1 cellular context compared by ENCODE assay signal in the genomic region with DNA sequence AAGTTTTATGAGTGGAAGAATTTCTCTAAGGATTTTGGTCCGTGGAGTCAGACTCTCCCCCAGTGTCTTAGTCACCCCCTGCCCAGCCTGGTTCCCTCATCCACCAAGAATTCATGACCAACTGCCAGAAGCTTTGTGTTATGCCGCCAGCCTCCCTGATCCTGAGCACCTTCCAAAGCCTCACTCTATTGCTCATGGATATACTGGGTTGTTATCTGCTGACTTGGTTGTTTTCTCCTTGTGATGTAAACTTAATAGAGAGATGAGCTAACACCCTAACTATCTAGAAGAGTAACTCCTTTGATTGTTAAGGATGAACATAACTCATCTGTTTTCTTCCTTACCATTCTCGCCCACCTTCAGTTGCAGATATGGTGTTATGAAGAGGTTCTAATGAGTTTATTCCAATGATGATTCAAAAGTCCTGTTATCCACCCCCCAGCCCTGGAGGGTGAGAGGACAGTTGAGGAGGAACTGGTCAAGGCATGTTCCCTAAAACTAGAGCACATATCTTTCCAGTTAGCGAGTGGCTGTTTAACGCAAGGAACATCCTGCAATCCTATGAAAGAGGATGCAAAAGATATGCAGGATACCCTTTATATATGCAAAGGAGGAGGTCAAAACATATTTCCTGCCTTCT.
TF ChIP-seq lines count a peak whose summit lies in the region.

No MANE protein-coding gene starts in this region.

TF ChIP-seq in neural cell, 6 proteins besides CTCF, POLR2A, EP300 and RAD21 (continued from another document):
- TF ChIP-seq, protein P1, sequence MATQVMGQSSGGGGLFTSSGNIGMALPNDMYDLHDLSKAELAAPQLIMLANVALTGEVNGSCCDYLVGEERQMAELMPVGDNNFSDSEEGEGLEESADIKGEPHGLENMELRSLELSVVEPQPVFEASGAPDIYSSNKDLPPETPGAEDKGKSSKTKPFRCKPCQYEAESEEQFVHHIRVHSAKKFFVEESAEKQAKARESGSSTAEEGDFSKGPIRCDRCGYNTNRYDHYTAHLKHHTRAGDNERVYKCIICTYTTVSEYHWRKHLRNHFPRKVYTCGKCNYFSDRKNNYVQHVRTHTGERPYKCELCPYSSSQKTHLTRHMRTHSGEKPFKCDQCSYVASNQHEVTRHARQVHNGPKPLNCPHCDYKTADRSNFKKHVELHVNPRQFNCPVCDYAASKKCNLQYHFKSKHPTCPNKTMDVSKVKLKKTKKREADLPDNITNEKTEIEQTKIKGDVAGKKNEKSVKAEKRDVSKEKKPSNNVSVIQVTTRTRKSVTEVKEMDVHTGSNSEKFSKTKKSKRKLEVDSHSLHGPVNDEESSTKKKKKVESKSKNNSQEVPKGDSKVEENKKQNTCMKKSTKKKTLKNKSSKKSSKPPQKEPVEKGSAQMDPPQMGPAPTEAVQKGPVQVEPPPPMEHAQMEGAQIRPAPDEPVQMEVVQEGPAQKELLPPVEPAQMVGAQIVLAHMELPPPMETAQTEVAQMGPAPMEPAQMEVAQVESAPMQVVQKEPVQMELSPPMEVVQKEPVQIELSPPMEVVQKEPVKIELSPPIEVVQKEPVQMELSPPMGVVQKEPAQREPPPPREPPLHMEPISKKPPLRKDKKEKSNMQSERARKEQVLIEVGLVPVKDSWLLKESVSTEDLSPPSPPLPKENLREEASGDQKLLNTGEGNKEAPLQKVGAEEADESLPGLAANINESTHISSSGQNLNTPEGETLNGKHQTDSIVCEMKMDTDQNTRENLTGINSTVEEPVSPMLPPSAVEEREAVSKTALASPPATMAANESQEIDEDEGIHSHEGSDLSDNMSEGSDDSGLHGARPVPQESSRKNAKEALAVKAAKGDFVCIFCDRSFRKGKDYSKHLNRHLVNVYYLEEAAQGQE (IDR thresholded peaks at IDR 0.05; ENCODE audit: borderline replicate concordance), result no peak
- TF ChIP-seq SMC3 (conservative IDR thresholded peaks at IDR 0.05; ENCODE audit: poor library complexity) (no peak), MXI1 (conservative IDR thresholded peaks at IDR 0.05; ENCODE audit: poor library complexity, severe bottlenecking) (no peak), TAF1 (IDR thresholded peaks at IDR 0.05; ENCODE audit: low read depth) (no peak), EZH2 (IDR thresholded peaks at IDR 0.05; ENCODE audit: borderline replicate concordance, insufficient read depth, low read length, poor library complexity, severe bottlenecking) (no peak)
TF ChIP-seq in neural cell: peak in this region for 0.
